Comparison of ENCODE assay signal across 35 cellular contexts in genomic region chr18:48740846-48741485, GRCh38.
DNase-seq lines count a peak whose midpoint lies in the region; ATAC-seq and TF ChIP-seq lines count a peak whose summit lies in the region.
"Had no signal": no experiment of that assay in that cellular context is flagged by ENCODE, and none has a peak within 500 bp of the region (broad histone marks: within the 10 kb centered on the region; RNA-seq: fewer than 3 reads in every experiment).

No MANE protein-coding gene starts in this region.

- H3K4me3 Mint-ChIP-seq in stimulated activated effector memory CD8-positive, alpha-beta T cell treated with anti-CD3 and anti-CD28 coated beads, Interleukin-12 subunit alpha, Interleukin-12 subunit beta, amount 100 ng/mL, for 72 hours: no peak overlapping the region
- no peak overlapping the region for H3K4me3 Mint-ChIP-seq in HFFc6
- H3K4me3 Mint-ChIP-seq: activated CD4-positive, alpha-beta memory T cell treated with anti-CD3 and anti-CD28 coated beads for 36 hours; CD8-positive, alpha-beta memory T cell; mesothelial cell of epicardium; naive B cell; stimulated activated memory B cell treated with anti-CD40 and anti-IgM and Interleukin-4, amounts not matched to agents 10 μg/mL and 1 μg/mL and 100 μg/mL, for 72 hours had no signal

- peak; percentile 43 to 87 (median 58) for ATAC-seq in heart left ventricle
- ATAC-seq in heart right ventricle: peak in 6 of 8 donors; percentile 29 to 71 (median 47)
- no peak for ATAC-seq in stimulated activated effector memory CD8-positive, alpha-beta T cell treated with anti-CD3 and anti-CD28 coated beads, Interleukin-12 subunit alpha, Interleukin-12 subunit beta, amount 100 ng/mL, for 72 hours
- ATAC-seq: PC-3; stimulated activated memory B cell treated with anti-CD40 and anti-IgM and Interleukin-4, amounts not matched to agents 10 μg/mL and 1 μg/mL and 100 μg/mL, for 72 hours had no signal

- H3K36me3 ChIP-seq in heart left ventricle (no peaks in the 10 kb centered on the region), left ventricle myocardium inferior (no peaks in the 10 kb centered on the region), heart right ventricle (no peaks in the 10 kb centered on the region)
- H3K36me3 ChIP-seq: BE2C, breast epithelium, colonic mucosa, neutrophil, suprapubic skin, uterus had no signal

- H3K27ac Mint-ChIP-seq in stimulated activated effector memory CD8-positive, alpha-beta T cell treated with anti-CD3 and anti-CD28 coated beads, Interleukin-12 subunit alpha, Interleukin-12 subunit beta, amount 100 ng/mL, for 72 hours: no peak overlapping the region
- H3K27ac Mint-ChIP-seq in HFFc6: no peak overlapping the region
- H3K27ac Mint-ChIP-seq: activated CD4-positive, alpha-beta memory T cell treated with anti-CD3 and anti-CD28 coated beads for 36 hours; activated T-helper 2 cell treated with anti-CD3 and anti-CD28 coated beads, Interferon-gamma antibody, Interleukin-2, Interleukin-4, amounts not matched to agents 10 μg/mL and 5 μg/mL and 100 μg/mL, durations not matched to agents 14 hours and 24 hours and 36 hours; mesothelial cell of epicardium; naive B cell; stimulated activated memory B cell treated with anti-CD40 and anti-IgM and Interleukin-4, amounts not matched to agents 10 μg/mL and 1 μg/mL and 100 μg/mL, for 72 hours had no signal

- no peaks in the 10 kb centered on the region for H3K9me3 ChIP-seq in heart left ventricle
- H3K9me3 ChIP-seq in left ventricle myocardium inferior (replicated peaks): no peaks in the 10 kb centered on the region
- no peaks in the 10 kb centered on the region for H3K9me3 ChIP-seq in heart right ventricle
- H3K9me3 ChIP-seq: BE2C, breast epithelium, colonic mucosa, neutrophil, suprapubic skin, uterus had no signal

- intact Hi-C loops in heart left ventricle (cut with DNase I): loop anchor here in 1 of 10 donors (10.0 kb wide), 1 partner anchor 56 kb away; no protein-coding TSS in a partner anchor
- intact Hi-C loops in left ventricle myocardium inferior (cut with micrococcal nuclease): no loop called here
- intact Hi-C loops in heart right ventricle (cut with DNase I): loop anchor here in 1 of 10 donors (10.0 kb wide), 1 partner anchor 56 kb away; no protein-coding TSS in a partner anchor

- H3K4me1 Mint-ChIP-seq in stimulated activated effector memory CD8-positive, alpha-beta T cell treated with anti-CD3 and anti-CD28 coated beads, Interleukin-12 subunit alpha, Interleukin-12 subunit beta, amount 100 ng/mL, for 72 hours: no peaks in the 10 kb centered on the region
- H3K4me1 Mint-ChIP-seq in HFFc6 (ENCODE audit: low read depth): peaks cover 84% of the 10 kb centered on the region
- H3K4me1 Mint-ChIP-seq: CD8-positive, alpha-beta memory T cell; naive B cell; stimulated activated memory B cell treated with anti-CD40 and anti-IgM and Interleukin-4, amounts not matched to agents 10 μg/mL and 1 μg/mL and 100 μg/mL, for 72 hours had no signal

- no peaks in the 10 kb centered on the region for H3K27me3 ChIP-seq in heart left ventricle
- H3K27me3 ChIP-seq in left ventricle myocardium inferior (ENCODE audit: low read depth): no peaks in the 10 kb centered on the region
- H3K27me3 ChIP-seq in heart right ventricle: no peaks in the 10 kb centered on the region
- H3K27me3 ChIP-seq: BE2C, breast epithelium, colonic mucosa, neutrophil, suprapubic skin, uterus had no signal

- no peak for TF ChIP-seq CTCF in heart left ventricle (IDR thresholded peaks at IDR 0.05)
- no peak for TF ChIP-seq CTCF in left ventricle myocardium inferior (IDR thresholded peaks at IDR 0.05; ENCODE audit: borderline replicate concordance)
- no peak for TF ChIP-seq CTCF in heart right ventricle (IDR thresholded peaks at IDR 0.05)
- TF ChIP-seq CTCF in HFFc6 (IDR thresholded peaks at IDR 0.05): no peak

- 47 to 76% (median 65%) methylated on average over 5 to 6 of the region's 6 CpGs for WGBS in heart left ventricle, 4 donors
- 64 to 74% methylated on average over 5 to 6 of the region's 6 CpGs for WGBS in heart right ventricle, 2 donors

- H3K27ac ChIP-seq in heart left ventricle (no peak overlapping the region), left ventricle myocardium inferior (replicated peaks) (no peak overlapping the region), heart right ventricle (no peak overlapping the region)
- H3K27ac ChIP-seq: colonic mucosa, epithelial cell of prostate, neutrophil, suprapubic skin had no signal

- H3K4me1 ChIP-seq in heart left ventricle: peaks cover 0 to 60% (median 41%) of the 10 kb centered on the region in 12 donors
- H3K4me1 ChIP-seq in left ventricle myocardium inferior: peaks cover 64% of the 10 kb centered on the region
- peaks cover 12 to 63% (median 46%) of the 10 kb centered on the region in 9 donors for H3K4me1 ChIP-seq in heart right ventricle
- H3K4me1 ChIP-seq: colonic mucosa had no signal

- H3K36me3 Mint-ChIP-seq in stimulated activated effector memory CD8-positive, alpha-beta T cell treated with anti-CD3 and anti-CD28 coated beads, Interleukin-12 subunit alpha, Interleukin-12 subunit beta, amount 100 ng/mL, for 72 hours: no peaks in the 10 kb centered on the region
- peaks cover 26% of the 10 kb centered on the region for H3K36me3 Mint-ChIP-seq in HFFc6 (ENCODE audit: low read depth)
- H3K36me3 Mint-ChIP-seq: activated CD4-positive, alpha-beta memory T cell treated with anti-CD3 and anti-CD28 coated beads for 36 hours; mesothelial cell of epicardium; naive B cell; stimulated activated memory B cell treated with anti-CD40 and anti-IgM and Interleukin-4, amounts not matched to agents 10 μg/mL and 1 μg/mL and 100 μg/mL, for 72 hours had no signal

- DNase-seq in heart left ventricle (peak in 4 of 5 donors; percentile 41 to 89 (median 57)), left ventricle myocardium inferior (no peak), heart right ventricle (peak; percentile 28 to 65), pons (ENCODE audit: low spot score) (peak; percentile 79), NCI-H510A (lab: John Stamatoyannopoulos, UW) (no peak), DMS153 (lab: John Stamatoyannopoulos, UW) (no peak), HFFc6 (no peak)
- DNase-seq in stimulated activated effector memory CD8-positive, alpha-beta T cell treated with anti-CD3 and anti-CD28 coated beads, Interleukin-12 subunit alpha, Interleukin-12 subunit beta, amount 100 ng/mL, for 72 hours (ENCODE audit: low spot score in 2 of 2): no peak
- DNase-seq: activated CD4-positive, alpha-beta memory T cell treated with anti-CD3 and anti-CD28 coated beads for 36 hours; activated CD4-positive, alpha-beta T cell treated with anti-CD3 and anti-CD28 coated beads for 1 hour; activated CD8-positive, alpha-beta memory T cell treated with anti-CD3 and anti-CD28 coated beads, Interleukin-2, amount 50 U/mL, for 48 hours; activated naive CD4-positive, alpha-beta T cell treated with anti-CD3 and anti-CD28 coated beads, Interleukin-2, amount 50 U/mL, for 16 hours; amniotic stem cell; BE2C; CD8-positive, alpha-beta memory T cell; colonic mucosa; DMS 273 treated with DMSO at 0.1 percent for 48 hours; effector CD8-positive, alpha-beta T cell; naive B cell; NCI-H1092; NCI-H1694 treated with DMSO at 0.1 percent for 48 hours; NCI-H2171; NCI-H510A treated with DMSO at 0.1 percent for 48 hours; NK-92 treated with Interleukin-12 subunit alpha and Interleukin-12 subunit beta, amount 100 ng/mL, for 24 hours; PC-3; stimulated activated CD4-positive, alpha-beta T cell treated with anti-CD3 and anti-CD28 coated beads, Interleukin-15, amount 100 ng/mL, for 24 hours; stimulated activated CD4-positive, alpha-beta T cell treated with anti-CD3 and anti-CD28 coated beads, Interleukin-4, amount 100 ng/mL, for 4 hours; uterus had no signal

- no peak overlapping the region for H3K4me3 ChIP-seq in heart left ventricle
- no peak overlapping the region for H3K4me3 ChIP-seq in left ventricle myocardium inferior
- H3K4me3 ChIP-seq in heart right ventricle: no peak overlapping the region
- H3K4me3 ChIP-seq: breast epithelium, colonic mucosa, suprapubic skin, uterus had no signal

- no peaks in the 10 kb centered on the region for H3K9me3 Mint-ChIP-seq in stimulated activated effector memory CD8-positive, alpha-beta T cell treated with anti-CD3 and anti-CD28 coated beads, Interleukin-12 subunit alpha, Interleukin-12 subunit beta, amount 100 ng/mL, for 72 hours
- no peaks in the 10 kb centered on the region for H3K9me3 Mint-ChIP-seq in HFFc6
- H3K9me3 Mint-ChIP-seq: activated CD4-positive, alpha-beta memory T cell treated with anti-CD3 and anti-CD28 coated beads for 36 hours; activated T-helper 2 cell treated with anti-CD3 and anti-CD28 coated beads, Interferon-gamma antibody, Interleukin-2, Interleukin-4, amounts not matched to agents 10 μg/mL and 5 μg/mL and 100 μg/mL, durations not matched to agents 14 hours and 24 hours and 36 hours; CD8-positive, alpha-beta memory T cell; mesothelial cell of epicardium; naive B cell; stimulated activated memory B cell treated with anti-CD40 and anti-IgM and Interleukin-4, amounts not matched to agents 10 μg/mL and 1 μg/mL and 100 μg/mL, for 72 hours had no signal

- TF ChIP-seq POLR2A in heart left ventricle (IDR thresholded peaks at IDR 0.05): no peak

- H3K27me3 Mint-ChIP-seq in HFFc6 (ENCODE audit: insufficient read depth): peaks cover 5% of the 10 kb centered on the region
- H3K27me3 Mint-ChIP-seq: activated CD4-positive, alpha-beta memory T cell treated with anti-CD3 and anti-CD28 coated beads for 36 hours; CD8-positive, alpha-beta memory T cell; naive B cell; stimulated activated memory B cell treated with anti-CD40 and anti-IgM and Interleukin-4, amounts not matched to agents 10 μg/mL and 1 μg/mL and 100 μg/mL, for 72 hours had no signal

Comparison
In these comparisons a context has a peak if more than half of its experiments do, and no peak if none do; other contexts are left out.
1. DNase-seq: peak in heart left ventricle (4 of 5), heart right ventricle (2 of 2) and pons (single experiment); none in left ventricle myocardium inferior (single experiment), NCI-H510A (single experiment), stimulated activated effector memory CD8-positive, alpha-beta T cell treated with anti-CD3 and anti-CD28 coated beads, Interleukin-12 subunit alpha, Interleukin-12 subunit beta, amount 100 ng/mL, for 72 hours (0 of 2), DMS153 (single experiment) and HFFc6 (single experiment).